38 cellular contexts compared by ENCODE assay signal in genomic region chr2:65529419-65529818, GRCh38.
"Had no signal": no experiment of that assay in that cellular context is flagged by ENCODE, and none has a peak within 500 bp of the region (broad histone marks: within the 10 kb centered on the region; RNA-seq: fewer than 3 reads in every experiment).

No MANE protein-coding gene starts in this region.

- H3K9me3 Mint-ChIP-seq: activated naive CD4-positive, alpha-beta T cell treated with anti-CD3 and anti-CD28 coated beads for 36 hours; activated naive CD4-positive, alpha-beta T cell treated with anti-CD3 and anti-CD28 coated beads, Interleukin-2, amount 50 U/mL, for 24 hours; activated naive CD4-positive, alpha-beta T cell treated with anti-CD3 and anti-CD28 coated beads, Interleukin-2, amount 50 U/mL, for 72 hours; activated naive CD8-positive, alpha-beta T cell treated with anti-CD3 and anti-CD28 coated beads, Interleukin-2, amount 10 ng/mL, durations not matched to agents 7 days and 5 days; activated naive CD8-positive, alpha-beta T cell treated with anti-CD3 and anti-CD28 coated beads, Interleukin-2, amount 50 U/mL, for 24 hours; activated T-cell treated with anti-CD3 and anti-CD28 coated beads, Interleukin-2, amount 50 U/mL, for 24 hours; activated T-cell treated with anti-CD3 and anti-CD28 coated beads, Interleukin-2, amount 50 U/mL, for 4 hours; activated T-cell treated with anti-CD3 and anti-CD28 coated beads, Interleukin-2, amount 50 U/mL, for 72 hours; activated T-helper 1 cell treated with anti-CD3 and anti-CD28 coated beads, Interleukin-12 subunit alpha, Interleukin-12 subunit beta, Interleukin-2, Interleukin-4 antibody, amounts not matched to agents 30 ng/mL and 10 ng/mL and 1 ng/mL, durations not matched to agents 14 hours and 24 hours and 36 hours; activated T-helper 17 cell treated with anti-CD3 and anti-CD28 coated beads, Interleukin-2, amount 50 U/mL, for 72 hours; activated T-helper 2 cell treated with anti-CD3 and anti-CD28 coated beads, Interferon-gamma antibody, Interleukin-2, Interleukin-4, amounts not matched to agents 10 μg/mL and 5 μg/mL and 100 μg/mL, durations not matched to agents 14 hours and 24 hours and 36 hours; brain; central memory CD8-positive, alpha-beta T cell had no signal

- H3K27ac ChIP-seq: adrenal gland, ascending aorta, body of pancreas, brain microvascular endothelial cell, breast epithelium, cardiac muscle cell had no signal

- H3K27ac Mint-ChIP-seq: activated naive CD4-positive, alpha-beta T cell treated with anti-CD3 and anti-CD28 coated beads for 36 hours; activated naive CD4-positive, alpha-beta T cell treated with anti-CD3 and anti-CD28 coated beads, Interleukin-2, amount 10 ng/mL, durations not matched to agents 7 days and 5 days; activated naive CD4-positive, alpha-beta T cell treated with anti-CD3 and anti-CD28 coated beads, Interleukin-2, amount 50 U/mL, for 24 hours; activated naive CD4-positive, alpha-beta T cell treated with anti-CD3 and anti-CD28 coated beads, Interleukin-2, amount 50 U/mL, for 72 hours; activated naive CD8-positive, alpha-beta T cell; activated naive CD8-positive, alpha-beta T cell treated with anti-CD3 and anti-CD28 coated beads for 36 hours; activated naive CD8-positive, alpha-beta T cell treated with anti-CD3 and anti-CD28 coated beads, Interleukin-2, amount 10 ng/mL, durations not matched to agents 7 days and 5 days; activated naive CD8-positive, alpha-beta T cell treated with anti-CD3 and anti-CD28 coated beads, Interleukin-2, amount 50 U/mL, for 24 hours; activated T-cell treated with anti-CD3 and anti-CD28 coated beads, Interleukin-2, amount 50 U/mL, for 24 hours; activated T-cell treated with anti-CD3 and anti-CD28 coated beads, Interleukin-2, amount 50 U/mL, for 72 hours; activated T-helper 1 cell treated with anti-CD3 and anti-CD28 coated beads, Interleukin-12 subunit alpha, Interleukin-12 subunit beta, Interleukin-2, Interleukin-4 antibody, amounts not matched to agents 30 ng/mL and 10 ng/mL and 1 ng/mL, durations not matched to agents 14 hours and 24 hours and 36 hours; activated T-helper 17 cell treated with anti-CD3 and anti-CD28 coated beads, Interleukin-2, amount 50 U/mL, for 72 hours; activated T-helper 2 cell treated with anti-CD3 and anti-CD28 coated beads, Interferon-gamma antibody, Interleukin-2, Interleukin-4, amounts not matched to agents 10 μg/mL and 5 μg/mL and 100 μg/mL, durations not matched to agents 14 hours and 24 hours and 36 hours; brain had no signal

- ATAC-seq: activated naive CD4-positive, alpha-beta T cell treated with anti-CD3 and anti-CD28 coated beads, Interleukin-2, amount 50 U/mL, for 72 hours; activated naive CD8-positive, alpha-beta T cell treated with anti-CD3 and anti-CD28 coated beads, Interleukin-2, amount 50 U/mL, for 24 hours; activated T-cell treated with anti-CD3 and anti-CD28 coated beads, Interleukin-2, amount 50 U/mL, for 4 hours; activated T-cell treated with anti-CD3 and anti-CD28 coated beads, Interleukin-2, amount 50 U/mL, for 72 hours; activated T-helper 17 cell treated with anti-CD3 and anti-CD28 coated beads, Interleukin-2, amount 50 U/mL, for 72 hours; body of pancreas had no signal

- H3K4me1 ChIP-seq: adrenal gland, ascending aorta, body of pancreas, breast epithelium had no signal

- H3K4me3 ChIP-seq: adrenal gland, ascending aorta, body of pancreas, breast epithelium, cardiac muscle cell had no signal

- H3K4me3 Mint-ChIP-seq: activated naive CD4-positive, alpha-beta T cell treated with anti-CD3 and anti-CD28 coated beads for 36 hours; activated naive CD4-positive, alpha-beta T cell treated with anti-CD3 and anti-CD28 coated beads, Interleukin-2, amount 10 ng/mL, durations not matched to agents 7 days and 5 days; activated naive CD4-positive, alpha-beta T cell treated with anti-CD3 and anti-CD28 coated beads, Interleukin-2, amount 50 U/mL, for 24 hours; activated naive CD8-positive, alpha-beta T cell; activated naive CD8-positive, alpha-beta T cell treated with anti-CD3 and anti-CD28 coated beads for 36 hours; activated naive CD8-positive, alpha-beta T cell treated with anti-CD3 and anti-CD28 coated beads, Interleukin-2, amount 10 ng/mL, durations not matched to agents 7 days and 5 days; activated naive CD8-positive, alpha-beta T cell treated with anti-CD3 and anti-CD28 coated beads, Interleukin-2, amount 50 U/mL, for 24 hours; activated T-cell treated with anti-CD3 and anti-CD28 coated beads, Interleukin-2, amount 50 U/mL, for 24 hours; activated T-cell treated with anti-CD3 and anti-CD28 coated beads, Interleukin-2, amount 50 U/mL, for 4 hours; activated T-cell treated with anti-CD3 and anti-CD28 coated beads, Interleukin-2, amount 50 U/mL, for 72 hours; activated T-helper 1 cell treated with anti-CD3 and anti-CD28 coated beads, Interleukin-12 subunit alpha, Interleukin-12 subunit beta, Interleukin-2, Interleukin-4 antibody, amounts not matched to agents 30 ng/mL and 10 ng/mL and 1 ng/mL, durations not matched to agents 14 hours and 24 hours and 36 hours; activated T-helper 17 cell treated with anti-CD3 and anti-CD28 coated beads, Interleukin-2, amount 50 U/mL, for 72 hours; brain; central memory CD8-positive, alpha-beta T cell had no signal

- DNase-seq: activated effector memory CD4-positive, alpha-beta T cell treated with Interleukin-2 at 50 U/mL for 16 hours; activated gamma-delta T cell; activated gamma-delta T cell treated with Interleukin-2 at 50 U/mL for 16 hours; activated naive CD4-positive, alpha-beta T cell; activated naive CD4-positive, alpha-beta T cell treated with anti-CD3 and anti-CD28 coated beads for 36 hours; activated naive CD4-positive, alpha-beta T cell treated with anti-CD3 and anti-CD28 coated beads, Interleukin-2, amount 10 ng/mL, durations not matched to agents 7 days and 5 days; activated naive CD4-positive, alpha-beta T cell treated with anti-CD3 and anti-CD28 coated beads, Interleukin-2, amount 50 U/mL, for 16 hours; activated naive CD4-positive, alpha-beta T cell treated with Interleukin-2 at 50 U/mL for 16 hours; activated naive CD8-positive, alpha-beta T cell treated with anti-CD3 and anti-CD28 coated beads for 36 hours; activated naive CD8-positive, alpha-beta T cell treated with anti-CD3 and anti-CD28 coated beads, Interleukin-2, amount 10 ng/mL, durations not matched to agents 7 days and 5 days; activated naive CD8-positive, alpha-beta T cell treated with anti-CD3 and anti-CD28 coated beads, Interleukin-2, amount 50 U/mL, for 24 hours; activated T-cell treated with anti-CD3 and anti-CD28 coated beads, Interleukin-2, amount 50 U/mL, for 24 hours; activated T-cell treated with anti-CD3 and anti-CD28 coated beads, Interleukin-2, amount 50 U/mL, for 4 hours; activated T-cell treated with anti-CD3 and anti-CD28 coated beads, Interleukin-2, amount 50 U/mL, for 48 hours; activated T-cell treated with anti-CD3 and anti-CD28 coated beads, Interleukin-2, amount 50 U/mL, for 72 hours; adrenal gland; amniotic stem cell; amygdala; anterior cingulate cortex; aorta; body of pancreas; brain microvascular endothelial cell; caudate nucleus; central memory CD4-positive, alpha-beta T cell; cerebellar nuclear complex had no signal

- H3K9me3 ChIP-seq: adrenal gland, ascending aorta, body of pancreas, breast epithelium had no signal

- FAIRE-seq: astrocyte, bronchial epithelial cell had no signal

- H3K36me3 ChIP-seq: adrenal gland, ascending aorta, brain microvascular endothelial cell, breast epithelium, cardiac muscle cell had no signal

- H3K27me3 Mint-ChIP-seq: activated naive CD4-positive, alpha-beta T cell treated with anti-CD3 and anti-CD28 coated beads, Interleukin-2, amount 50 U/mL, for 24 hours had no signal

- H3K4me1 Mint-ChIP-seq: activated naive CD4-positive, alpha-beta T cell treated with anti-CD3 and anti-CD28 coated beads, Interleukin-2, amount 10 ng/mL, durations not matched to agents 7 days and 5 days; activated naive CD4-positive, alpha-beta T cell treated with anti-CD3 and anti-CD28 coated beads, Interleukin-2, amount 50 U/mL, for 24 hours; activated naive CD8-positive, alpha-beta T cell treated with anti-CD3 and anti-CD28 coated beads for 36 hours; activated naive CD8-positive, alpha-beta T cell treated with anti-CD3 and anti-CD28 coated beads, Interleukin-2, amount 10 ng/mL, durations not matched to agents 7 days and 5 days; activated naive CD8-positive, alpha-beta T cell treated with anti-CD3 and anti-CD28 coated beads, Interleukin-2, amount 50 U/mL, for 24 hours; activated T-helper 17 cell treated with anti-CD3 and anti-CD28 coated beads, Interleukin-2, amount 50 U/mL, for 72 hours; brain; central memory CD8-positive, alpha-beta T cell had no signal

- H3K27me3 ChIP-seq: adrenal gland, ascending aorta, body of pancreas, brain microvascular endothelial cell, breast epithelium, cardiac muscle cell had no signal
